ENCODE assay signal across 1 cellular context in genomic region chr9:124355941-124356744, GRCh38.
TF ChIP-seq lines count a peak whose summit lies in the region.

No MANE protein-coding gene starts in this region.

TF ChIP-seq in HepG2, 621 proteins besides CTCF, POLR2A, EP300 and RAD21 (continued from another document):
- TF ChIP-seq ZNF503 (CRISPR knock-in tag; IDR thresholded peaks at IDR 0.05) (no peak), POLR2G (IDR thresholded peaks at IDR 0.05; ENCODE audit: low read depth, low read length) (0 out of 2 replicates have a peak, but pooled peaks have one; percentile 19), ZNF784 (CRISPR knock-in tag; IDR thresholded peaks at IDR 0.05; ENCODE audit: borderline replicate concordance) (no peak), ZNF552 (CRISPR knock-in tag; IDR thresholded peaks at IDR 0.05; ENCODE audit: borderline replicate concordance) (no peak), MXD4 (CRISPR knock-in tag; IDR thresholded peaks at IDR 0.05) (no peak), HNRNPLL (IDR thresholded peaks at IDR 0.05; ENCODE audit: low read depth, low read length, poor library complexity, severe bottlenecking) (no peak)
TF ChIP-seq in HepG2: peak in this region for 5.
